Comparison of ENCODE assay signal across 24 cellular contexts in the genomic region with DNA sequence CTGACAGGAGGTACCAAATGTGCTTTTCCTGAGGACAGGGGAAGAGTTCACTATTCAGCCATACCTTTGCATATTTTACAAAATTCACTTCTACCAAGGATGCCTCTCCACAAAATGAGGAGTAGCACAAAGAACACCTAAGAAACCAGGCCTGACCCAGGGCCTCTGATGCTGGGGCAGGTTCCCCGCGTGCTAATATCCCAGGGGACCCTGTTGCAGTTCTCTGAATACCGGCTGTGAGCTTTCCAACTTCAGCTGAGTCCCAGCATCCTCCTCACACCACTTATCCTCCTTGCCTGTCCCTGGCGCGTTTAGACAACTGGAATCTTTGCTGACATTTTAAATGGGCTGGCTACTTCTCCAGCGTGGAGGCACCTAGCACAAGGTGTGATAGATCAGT.
DNase-seq lines count a peak whose midpoint lies in the region; ATAC-seq, FAIRE-seq and TF ChIP-seq lines count a peak whose summit lies in the region.
"Had no signal": no experiment of that assay in that cellular context is flagged by ENCODE, and none has a peak within 500 bp of the region (broad histone marks: within the 10 kb centered on the region; RNA-seq: fewer than 3 reads in every experiment).

No MANE protein-coding gene starts in this region.

- peaks cover 0 to 2% of the 10 kb centered on the region in 2 donors for H3K9me3 Mint-ChIP-seq in stimulated activated naive B cell treated with anti-CD40 and anti-IgM and Interleukin-4, amounts not matched to agents 10 μg/mL and 1 μg/mL and 100 μg/mL, for 72 hours
- H3K9me3 Mint-ChIP-seq in natural killer cell treated with Interleukin-12 subunit alpha and Interleukin-12 subunit beta and Interleukin-15 and Interleukin-18, amount 100 ng/mL, for 72 hours = no peaks in the 10 kb centered on the region
- H3K9me3 Mint-ChIP-seq: activated CD4-positive, alpha-beta T cell treated with anti-CD3 and anti-CD28 coated beads, Interleukin-2, amount 10 ng/mL, durations not matched to agents 24 days and 14 days; activated T-cell treated with anti-CD3 and anti-CD28 coated beads, Interleukin-2, amount 50 U/mL, for 72 hours; CD4-positive, alpha-beta memory T cell; neural crest cell; T-helper 2 cell treated with Interferon-gamma antibody and Interleukin-4, amounts not matched to agents 5 μg/mL and 100 μg/mL, for 36 hours had no signal

- H4K20me1 ChIP-seq in BLaER1 = peaks cover 17% of the 10 kb centered on the region; the same call in 1 of the 2 replicates
- H4K20me1 ChIP-seq in Karpas-422 (ENCODE audit: insufficient read depth, low read depth, low read length) = peaks cover 34% of the 10 kb centered on the region
- H4K20me1 ChIP-seq in hepatocyte (ENCODE audit: insufficient read depth, poor library complexity, severe bottlenecking) = no peaks in the 10 kb centered on the region

- H3K4me1 Mint-ChIP-seq in stimulated activated naive B cell treated with anti-CD40 and anti-IgM and Interleukin-4, amounts not matched to agents 10 μg/mL and 1 μg/mL and 100 μg/mL, for 72 hours = peaks cover 67 to 79% of the 10 kb centered on the region in 2 donors
- H3K4me1 Mint-ChIP-seq in natural killer cell treated with Interleukin-12 subunit alpha and Interleukin-12 subunit beta and Interleukin-15 and Interleukin-18, amount 100 ng/mL, for 72 hours (ENCODE audit: low read depth in 2 of 2) = peaks cover 33 to 42% of the 10 kb centered on the region in 2 donors

- peaks cover 31% of the 10 kb centered on the region; the same call in 1 of the 2 replicates for H3K36me3 ChIP-seq in BLaER1
- H3K36me3 ChIP-seq in Karpas-422 (ENCODE audit: insufficient read depth, low read length) = 0 out of 2 replicates have a peak, but pooled peaks cover 4% of the 10 kb centered on the region
- no peaks in the 10 kb centered on the region for H3K36me3 ChIP-seq in hepatocyte (replicated peaks; ENCODE audit: insufficient read depth, low read depth)
- H3K36me3 ChIP-seq: cardiac muscle cell, gastroesophageal sphincter, MG63 had no signal

- no peak for TF ChIP-seq CTCF in hepatocyte (IDR thresholded peaks at IDR 0.05; ENCODE audit: poor library complexity)

- no peak for FAIRE-seq in GM12892 (lab: Jason Lieb, UNC)
- FAIRE-seq: K562, urothelium cell line had no signal

- no peak for TF ChIP-seq POLR2A in GM12892 (IDR thresholded peaks at IDR 0.05; ENCODE audit: low read depth, low read length)

- DNase-seq in Karpas-422 = peak; percentile 65
- DNase-seq in hepatocyte (ENCODE audit: low spot score) = no peak
- DNase-seq in stimulated activated naive B cell treated with anti-CD40 and anti-IgM and Interleukin-4, amounts not matched to agents 10 μg/mL and 1 μg/mL and 100 μg/mL, for 72 hours = no peak
- DNase-seq in GM12892 (ENCODE audit: insufficient read length) = no peak
- DNase-seq in natural killer cell treated with Interleukin-12 subunit alpha and Interleukin-12 subunit beta and Interleukin-15 and Interleukin-18, amount 100 ng/mL, for 72 hours (ENCODE audit: low spot score) = no peak
- DNase-seq: activated CD4-positive, alpha-beta T cell treated with anti-CD3 and anti-CD28 coated beads, Interleukin-2, amount 10 ng/mL, durations not matched to agents 24 days and 14 days; activated naive CD4-positive, alpha-beta T cell treated with anti-CD3 and anti-CD28 coated beads, Interleukin-2, amount 50 U/mL, for 16 hours; activated T-cell treated with anti-CD3 and anti-CD28 coated beads, Interleukin-2, amount 50 U/mL, for 72 hours; anterior cingulate cortex; CD4-positive, alpha-beta memory T cell; cortex of kidney; MG63; NCI-H1417 treated with DMSO at 0.1 percent for 48 hours; RPMI8226; stimulated activated CD8-positive, alpha-beta memory T cell treated with anti-CD3 and anti-CD28 coated beads, Interleukin-4, amount 100 ng/mL, for 48 hours had no signal

- H3K79me2 ChIP-seq in Karpas-422 (ENCODE audit: low read length) (peaks cover 94% of the 10 kb centered on the region), hepatocyte (no peaks in the 10 kb centered on the region)

- H3K27ac ChIP-seq in BLaER1 (peak overlapping the region; percentile 74), Karpas-422 (ENCODE audit: low read length) (peak overlapping the region; percentile 50), hepatocyte (peak overlapping the region; percentile 55)
- H3K27ac ChIP-seq: cardiac muscle cell had no signal

- H2AFZ ChIP-seq in Karpas-422 (ENCODE audit: low read length) (no peak overlapping the region), hepatocyte (no peak overlapping the region)

- H3K4me3 ChIP-seq in BLaER1 (no peak overlapping the region), Karpas-422 (ENCODE audit: low read length) (no peak overlapping the region), hepatocyte (no peak overlapping the region)
- H3K4me3 ChIP-seq: cardiac muscle cell, gastroesophageal sphincter, K562, MG63, SK-N-MC had no signal

- H3K27me3 ChIP-seq in BLaER1 (no peaks in the 10 kb centered on the region), Karpas-422 (ENCODE audit: low read length) (no peaks in the 10 kb centered on the region), hepatocyte (no peaks in the 10 kb centered on the region)
- H3K27me3 ChIP-seq: cardiac muscle cell, gastroesophageal sphincter, MG63 had no signal

- no peaks in the 10 kb centered on the region for H3K9me3 ChIP-seq in BLaER1
- no peaks in the 10 kb centered on the region for H3K9me3 ChIP-seq in Karpas-422 (ENCODE audit: low read length)
- H3K9me3 ChIP-seq in hepatocyte (ENCODE audit: low read depth) = no peaks in the 10 kb centered on the region
- H3K9me3 ChIP-seq: gastroesophageal sphincter had no signal

- H3K27me3 Mint-ChIP-seq in stimulated activated naive B cell treated with anti-CD40 and anti-IgM and Interleukin-4, amounts not matched to agents 10 μg/mL and 1 μg/mL and 100 μg/mL, for 72 hours = no peaks in the 10 kb centered on the region
- no peaks in the 10 kb centered on the region for H3K27me3 Mint-ChIP-seq in natural killer cell treated with Interleukin-12 subunit alpha and Interleukin-12 subunit beta and Interleukin-15 and Interleukin-18, amount 100 ng/mL, for 72 hours
- H3K27me3 Mint-ChIP-seq: activated CD4-positive, alpha-beta T cell treated with anti-CD3 and anti-CD28 coated beads, Interleukin-2, amount 10 ng/mL, durations not matched to agents 24 days and 14 days; CD4-positive, alpha-beta memory T cell had no signal

- peak overlapping the region; percentile 16 for H3K27ac Mint-ChIP-seq in stimulated activated naive B cell treated with anti-CD40 and anti-IgM and Interleukin-4, amounts not matched to agents 10 μg/mL and 1 μg/mL and 100 μg/mL, for 72 hours
- peak overlapping the region in 1 of 2 donors; percentile 25 for H3K27ac Mint-ChIP-seq in natural killer cell treated with Interleukin-12 subunit alpha and Interleukin-12 subunit beta and Interleukin-15 and Interleukin-18, amount 100 ng/mL, for 72 hours
- H3K27ac Mint-ChIP-seq: activated CD4-positive, alpha-beta T cell treated with anti-CD3 and anti-CD28 coated beads, Interleukin-2, amount 10 ng/mL, durations not matched to agents 24 days and 14 days; T-helper 2 cell treated with Interferon-gamma antibody and Interleukin-4, amounts not matched to agents 5 μg/mL and 100 μg/mL, for 36 hours had no signal

- H3K9me2 ChIP-seq in Karpas-422 (replicated peaks; ENCODE audit: insufficient read depth, low read length) (no peaks in the 10 kb centered on the region), hepatocyte (replicated peaks; ENCODE audit: insufficient read depth) (no peaks in the 10 kb centered on the region)

- peak overlapping the region; percentile 64 for H3K4me2 ChIP-seq in BLaER1
- peak overlapping the region; percentile 24 for H3K4me2 ChIP-seq in Karpas-422 (ENCODE audit: low read depth, low read length, poor library complexity, severe bottlenecking)
- H3K4me2 ChIP-seq in hepatocyte = peak overlapping the region; percentile 35

- peak in 1 of 2 donors; percentile 40 for ATAC-seq in stimulated activated naive B cell treated with anti-CD40 and anti-IgM and Interleukin-4, amounts not matched to agents 10 μg/mL and 1 μg/mL and 100 μg/mL, for 72 hours (replicated peaks)
- ATAC-seq in HG03460 (IDR thresholded peaks at IDR 0.05; ENCODE audit: unreplicated experiment) = no peak
- no peak for ATAC-seq in natural killer cell treated with Interleukin-12 subunit alpha and Interleukin-12 subunit beta and Interleukin-15 and Interleukin-18, amount 100 ng/mL, for 72 hours
- ATAC-seq: activated T-cell treated with anti-CD3 and anti-CD28 coated beads, Interleukin-2, amount 50 U/mL, for 72 hours; gastroesophageal sphincter; K562 had no signal

- 78% methylated on average over 6 of the region's 6 CpGs for WGBS in hepatocyte (ENCODE audit: low lambda C conversion rate, missing lambda C conversion rate)

- peaks cover 54 to 67% of the 10 kb centered on the region in 2 donors for H3K36me3 Mint-ChIP-seq in stimulated activated naive B cell treated with anti-CD40 and anti-IgM and Interleukin-4, amounts not matched to agents 10 μg/mL and 1 μg/mL and 100 μg/mL, for 72 hours
- H3K36me3 Mint-ChIP-seq in natural killer cell treated with Interleukin-12 subunit alpha and Interleukin-12 subunit beta and Interleukin-15 and Interleukin-18, amount 100 ng/mL, for 72 hours = no peaks in the 10 kb centered on the region

- H3K4me1 ChIP-seq in BLaER1 = peaks cover 73% of the 10 kb centered on the region
- peaks cover 82% of the 10 kb centered on the region for H3K4me1 ChIP-seq in Karpas-422 (ENCODE audit: low read length)
- H3K4me1 ChIP-seq in hepatocyte (ENCODE audit: insufficient read depth) = peaks cover 24% of the 10 kb centered on the region

- H3K4me3 Mint-ChIP-seq in stimulated activated naive B cell treated with anti-CD40 and anti-IgM and Interleukin-4, amounts not matched to agents 10 μg/mL and 1 μg/mL and 100 μg/mL, for 72 hours = no peak overlapping the region
- H3K4me3 Mint-ChIP-seq in natural killer cell treated with Interleukin-12 subunit alpha and Interleukin-12 subunit beta and Interleukin-15 and Interleukin-18, amount 100 ng/mL, for 72 hours = no peak overlapping the region
- H3K4me3 Mint-ChIP-seq: activated CD4-positive, alpha-beta T cell treated with anti-CD3 and anti-CD28 coated beads, Interleukin-2, amount 10 ng/mL, durations not matched to agents 24 days and 14 days; activated T-cell treated with anti-CD3 and anti-CD28 coated beads, Interleukin-2, amount 50 U/mL, for 72 hours; CD4-positive, alpha-beta memory T cell; neural crest cell; T-helper 2 cell treated with Interferon-gamma antibody and Interleukin-4, amounts not matched to agents 5 μg/mL and 100 μg/mL, for 36 hours had no signal

- no peak overlapping the region for H3K9ac ChIP-seq in BLaER1
- no peak overlapping the region for H3K9ac ChIP-seq in Karpas-422 (ENCODE audit: low read length)
